In genomic region chr1:68293609-68294353, GRCh38 we compare ENCODE assay signal across 9 cellular contexts.
DNase-seq lines count a peak whose midpoint lies in the region; ATAC-seq and TF ChIP-seq lines count a peak whose summit lies in the region.
"Had no signal": no experiment of that assay in that cellular context is flagged by ENCODE, and none has a peak within 500 bp of the region (broad histone marks: within the 10 kb centered on the region; RNA-seq: fewer than 3 reads in every experiment).

No MANE protein-coding gene starts in this region.

- in situ Hi-C loops in G401 (cut with HindIII; ENCODE audit: low sequenced_read_pairs): no loop called here

- no peaks in the 10 kb centered on the region for H3K9me2 ChIP-seq in PC-3 (replicated peaks; ENCODE audit: low read length)

- H3K4me3 ChIP-seq in ovary (no peak overlapping the region), PC-3 (ENCODE audit: low read length) (no peak overlapping the region)

- CTCF ChIA-PET in PC-3 (lab: Charles Lee): no interaction called here

- no peak for TF ChIP-seq CTCF in ovary (IDR thresholded peaks at IDR 0.05)
- no peak for TF ChIP-seq CTCF in PC-3 (conservative IDR thresholded peaks at IDR 0.05; ENCODE audit: low read depth, low read length)

- TF ChIP-seq EP300 in ovary (IDR thresholded peaks at IDR 0.05): no peak

- no peaks in the 10 kb centered on the region for H3K36me3 ChIP-seq in ovary
- H3K36me3 ChIP-seq in PC-3 (ENCODE audit: low read depth, low read length): no peaks in the 10 kb centered on the region

- no peaks in the 10 kb centered on the region for H3F3A ChIP-seq in PC-3 (ENCODE audit: low read length, unreplicated experiment)

- no peaks in the 10 kb centered on the region for H3K79me2 ChIP-seq in PC-3 (ENCODE audit: low read length)

- H3K27ac ChIP-seq in ovary (peak overlapping the region in 1 of 2 donors; percentile 44), PC-3 (ENCODE audit: low read length) (no peak overlapping the region)

- no peak for TF ChIP-seq POLR2A in ovary (IDR thresholded peaks at IDR 0.05)

- no peak overlapping the region for H3K4me2 ChIP-seq in PC-3 (ENCODE audit: low read length)

- no peak overlapping the region for H3K9ac ChIP-seq in PC-3 (ENCODE audit: low read length)

- H2AFZ ChIP-seq in PC-3 (ENCODE audit: low read length): no peak overlapping the region

- no TSS peak for BruUV-seq in PC-3 (replicated peaks; lab: Mats Ljungman, UMichigan)

- ATAC-seq in left ventricle myocardium superior (peak; percentile 93), GM19023 (IDR thresholded peaks at IDR 0.05; ENCODE audit: unreplicated experiment) (no peak), PC-3 (no peak), HG03469 (IDR thresholded peaks at IDR 0.05; ENCODE audit: unreplicated experiment) (no peak)
- ATAC-seq: naive thymus-derived CD8-positive, alpha-beta T cell had no signal

- POLR2A ChIA-PET in PC-3 (lab: Charles Lee; ENCODE audit: unreplicated experiment): no interaction called here

- no peaks in the 10 kb centered on the region for H3K9me3 ChIP-seq in ovary
- H3K9me3 ChIP-seq in PC-3 (ENCODE audit: low read length): no peaks in the 10 kb centered on the region

- DNase-seq in G401 (ENCODE audit: low spot score): peak; percentile 49
- DNase-seq in astrocyte of the hippocampus (ENCODE audit: low read depth, low spot score): peak; percentile 82
- DNase-seq in left ventricle myocardium superior: peak; percentile 48
- DNase-seq in ovary: peak; percentile 22 to 44 (median 32)
- no peak for DNase-seq in PC-3
- no peak for DNase-seq in HT-29 (ENCODE audit: low spot score)
- DNase-seq: naive thymus-derived CD8-positive, alpha-beta T cell had no signal

- H3K27me3 ChIP-seq in ovary (no peaks in the 10 kb centered on the region), PC-3 (ENCODE audit: low read length) (no peaks in the 10 kb centered on the region)

- H4K20me1 ChIP-seq in PC-3 (ENCODE audit: low read length): no peaks in the 10 kb centered on the region

- H3K4me1 ChIP-seq in ovary (ENCODE audit: insufficient read depth) (peaks cover 11% of the 10 kb centered on the region), PC-3 (ENCODE audit: insufficient read depth, low read length) (no peaks in the 10 kb centered on the region)

- intact Hi-C loops in left ventricle myocardium superior (cut with micrococcal nuclease) (no loop called here), ovary (cut with DNase I) (no loop called here), PC-3 (cut with micrococcal nuclease) (no loop called here)

- 39 to 49% (median 44%) methylated on average over 18 of the region's 18 CpGs for WGBS in ovary, 3 donors

Comparison
In these comparisons a context has a peak if more than half of its experiments do, and no peak if none do; other contexts are left out.
1. DNase-seq: peak in G401 (single experiment), astrocyte of the hippocampus (single experiment), left ventricle myocardium superior (single experiment) and ovary (5 of 5); none in PC-3 (single experiment) and HT-29 (single experiment).